Comparison of ENCODE assay signal across 17 cellular contexts in the genomic region with DNA sequence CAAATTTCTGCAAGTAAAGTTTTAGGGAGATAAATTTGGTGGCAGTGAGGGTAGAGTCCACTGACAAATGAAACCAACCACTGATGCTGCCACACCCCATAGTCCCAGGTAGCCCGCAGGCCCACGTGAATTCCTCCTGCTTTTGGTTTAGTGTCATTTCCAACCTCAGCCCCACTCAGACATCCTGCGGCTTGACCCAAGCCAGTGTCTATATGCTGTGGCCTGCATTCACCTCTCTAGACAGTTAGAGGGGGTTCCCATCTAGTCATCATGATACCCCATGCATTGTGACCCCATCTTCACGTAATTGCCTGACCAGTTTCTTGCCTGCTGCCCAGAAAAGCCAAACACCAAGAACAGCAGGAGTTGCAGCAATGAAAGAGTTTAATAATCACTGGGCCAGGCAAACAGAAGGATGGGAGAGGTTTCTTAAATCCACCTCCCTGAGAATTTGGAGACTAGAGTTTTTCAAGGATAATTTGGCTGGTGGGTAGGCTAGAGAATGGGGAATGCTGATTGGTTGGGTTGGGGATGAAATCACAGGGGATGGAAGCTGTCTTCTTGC.
DNase-seq lines count a peak whose midpoint lies in the region; ATAC-seq and TF ChIP-seq lines count a peak whose summit lies in the region.
"Had no signal": no experiment of that assay in that cellular context is flagged by ENCODE, and none has a peak within 500 bp of the region (broad histone marks: within the 10 kb centered on the region; RNA-seq: fewer than 3 reads in every experiment).

No MANE protein-coding gene starts in this region.

- no peak for TF ChIP-seq CTCF in GM12865 (IDR thresholded peaks at IDR 0.05; ENCODE audit: insufficient read depth, low read depth, low read length, missing control alignments)
- TF ChIP-seq CTCF in HEK293 (tag by site-specific recombination; IDR thresholded peaks at IDR 0.05): no peak
- no peak for TF ChIP-seq CTCF in endodermal cell (conservative IDR thresholded peaks at IDR 0.05)
- no peak for TF ChIP-seq CTCF in neural progenitor cell (IDR thresholded peaks at IDR 0.05)

- no peaks in the 10 kb centered on the region for H3K27me3 ChIP-seq in endodermal cell (ENCODE audit: control insufficient read depth, insufficient read depth, low read length, poor library complexity, severe bottlenecking)
- no peaks in the 10 kb centered on the region for H3K27me3 ChIP-seq in neural progenitor cell
- H3K27me3 ChIP-seq: BE2C had no signal

- ATAC-seq in HG03565 (IDR thresholded peaks at IDR 0.05; ENCODE audit: unreplicated experiment) (peak; percentile 68), HG03457 (IDR thresholded peaks at IDR 0.05; ENCODE audit: unreplicated experiment) (no peak)
- ATAC-seq: GM23338, HCT116 had no signal

- POLR2A ChIA-PET in HEK293 (lab: Yijun Ruan, JAX): no interaction called here

- WGBS in endodermal cell (ENCODE audit: insufficient coverage in 1 of 2, insufficient read length in 1 of 2), 2 experiments: 92 to 100% methylated on average over 2 to 4 of the region's 4 CpGs

- H3F3A ChIP-seq in neural progenitor cell (ENCODE audit: low read depth): peaks cover 22% of the 10 kb centered on the region

- H3K9ac ChIP-seq in endodermal cell (ENCODE audit: extremely low read depth, low read length, poor library complexity, severe bottlenecking): no peak overlapping the region
- no peak overlapping the region for H3K9ac ChIP-seq in neural progenitor cell

- 0 out of 2 replicates have a peak, but pooled peaks cover 3% of the 10 kb centered on the region for H3K9me3 ChIP-seq in HEK293 (ENCODE audit: control insufficient read depth, insufficient read depth, low read depth, low read length)
- peaks cover 9% of the 10 kb centered on the region for H3K9me3 ChIP-seq in endodermal cell (ENCODE audit: control insufficient read depth, low read length)
- H3K9me3 ChIP-seq in neural progenitor cell (ENCODE audit: low read depth): no peaks in the 10 kb centered on the region
- H3K9me3 ChIP-seq: BE2C had no signal

- no peak overlapping the region for H3K4me3 ChIP-seq in GM12865 (ENCODE audit: low read depth, low read length)
- H3K4me3 ChIP-seq in HEK293 (ENCODE audit: low read depth, low read length): no peak overlapping the region
- H3K4me3 ChIP-seq in endodermal cell (ENCODE audit: low read length): no peak overlapping the region
- no peak overlapping the region for H3K4me3 ChIP-seq in neural progenitor cell
- H3K4me3 ChIP-seq: GM23338 had no signal

- CTCF ChIA-PET in HEK293 (lab: Yijun Ruan, JAX): no interaction called here

- H3K9me3 Mint-ChIP-seq in endodermal cell: peaks cover 31% of the 10 kb centered on the region
- H3K9me3 Mint-ChIP-seq in neural progenitor cell: peaks cover 33% of the 10 kb centered on the region

- no peaks in the 10 kb centered on the region for H3K36me3 ChIP-seq in HEK293 (ENCODE audit: control insufficient read depth in 2 of 2, insufficient read depth in 1 of 2, low read length in 2 of 2)
- no peaks in the 10 kb centered on the region for H3K36me3 ChIP-seq in endodermal cell (ENCODE audit: control insufficient read depth, insufficient read depth, low read length)
- no peaks in the 10 kb centered on the region for H3K36me3 ChIP-seq in neural progenitor cell
- H3K36me3 ChIP-seq: BE2C had no signal

- peaks cover 4% of the 10 kb centered on the region for H3K4me1 Mint-ChIP-seq in endodermal cell
- H3K4me1 Mint-ChIP-seq in neural progenitor cell: peaks cover 3% of the 10 kb centered on the region

- no peaks in the 10 kb centered on the region for H4K20me1 ChIP-seq in neural progenitor cell (ENCODE audit: low read depth)

- no peak overlapping the region for H2AFZ ChIP-seq in neural progenitor cell (replicated peaks)
- H2AFZ ChIP-seq: GM23338 had no signal

- peak; percentile 71 for DNase-seq in GM12865 (ENCODE audit: low read depth)
- peak; percentile 12 for DNase-seq in endodermal cell
- DNase-seq in neural progenitor cell (ENCODE audit: low spot score): no peak
- no peak for DNase-seq in activated naive CD4-positive, alpha-beta T cell (lab: John Stamatoyannopoulos, UW)
- DNase-seq in NCI-H2227 treated with DMSO at 0.1 percent for 48 hours (lab: John Stamatoyannopoulos, UW): no peak
- DNase-seq: ACHN; BE2C; C1 segment of cervical spinal cord; Caco-2; CD4-positive, CD25-positive, alpha-beta regulatory T cell; Kasumi-1; KG1 had no signal

- H3K4me2 ChIP-seq in neural progenitor cell: no peak overlapping the region
- H3K4me2 ChIP-seq: GM23338 had no signal

- H3K79me2 ChIP-seq in neural progenitor cell (ENCODE audit: low read depth): no peaks in the 10 kb centered on the region

- H3K27ac ChIP-seq in HEK293 (ENCODE audit: extremely low read depth, low read depth, low read length) (no peak overlapping the region), endodermal cell (ENCODE audit: low read depth, low read length) (no peak overlapping the region), neural progenitor cell (no peak overlapping the region)

- H3K27me3 Mint-ChIP-seq in endodermal cell (ENCODE audit: insufficient read depth): peaks cover 11% of the 10 kb centered on the region
- peaks cover 2% of the 10 kb centered on the region for H3K27me3 Mint-ChIP-seq in neural progenitor cell (ENCODE audit: insufficient read depth, low read depth)
- H3K27me3 Mint-ChIP-seq: CD4-positive, CD25-positive, alpha-beta regulatory T cell had no signal

- H3K36me3 Mint-ChIP-seq in endodermal cell (ENCODE audit: low read depth) (peaks cover 25% of the 10 kb centered on the region), neural progenitor cell (peaks cover 20% of the 10 kb centered on the region)
- H3K36me3 Mint-ChIP-seq: CD4-positive, CD25-positive, alpha-beta regulatory T cell had no signal

- no peak overlapping the region for H3K27ac Mint-ChIP-seq in endodermal cell
- H3K27ac Mint-ChIP-seq in neural progenitor cell: no peak overlapping the region
- H3K27ac Mint-ChIP-seq: CD4-positive, CD25-positive, alpha-beta regulatory T cell; GM23338 had no signal

- H3K4me3 Mint-ChIP-seq in endodermal cell (no peak overlapping the region), neural progenitor cell (no peak overlapping the region)
- H3K4me3 Mint-ChIP-seq: CD4-positive, CD25-positive, alpha-beta regulatory T cell; GM23338 had no signal

- H3K4me1 ChIP-seq in HEK293 (ENCODE audit: control insufficient read depth, insufficient read depth, low read length): no peaks in the 10 kb centered on the region
- H3K4me1 ChIP-seq in endodermal cell (ENCODE audit: control insufficient read depth, insufficient read depth, low read length): no peaks in the 10 kb centered on the region
- no peaks in the 10 kb centered on the region for H3K4me1 ChIP-seq in neural progenitor cell
- H3K4me1 ChIP-seq: BE2C, Caco-2 had no signal

TF ChIP-seq in HEK293, 187 proteins besides CTCF, POLR2A, EP300 and RAD21:
- peak; percentile 94 for TF ChIP-seq SETDB1 (IDR thresholded peaks at IDR 0.05; ENCODE audit: insufficient read length, low read length)
- TF ChIP-seq TRIM28 (IDR thresholded peaks at IDR 0.05; ENCODE audit: borderline replicate concordance, low read length): peak; percentile 64; the same call in 1 of the 2 replicates
- no peak for TF ChIP-seq ZBTB26 (tag by site-specific recombination; optimal IDR thresholded peaks at IDR 0.05)
- TF ChIP-seq ZXDB (tag by site-specific recombination; IDR thresholded peaks at IDR 0.05): no peak
- no peak for TF ChIP-seq ZSCAN16 (tag by site-specific recombination; IDR thresholded peaks at IDR 0.05)
- TF ChIP-seq ZBTB7A (tag by site-specific recombination; IDR thresholded peaks at IDR 0.05; ENCODE audit: low read depth): no peak
- no peak for TF ChIP-seq ZNF37A (tag by site-specific recombination; IDR thresholded peaks at IDR 0.05)

Comparison
In these comparisons a context has a peak if more than half of its experiments do, and no peak if none do; other contexts are left out.
1. DNase-seq: peak in GM12865 (single experiment) and endodermal cell (single experiment); none in neural progenitor cell (single experiment), activated naive CD4-positive, alpha-beta T cell (0 of 4) and NCI-H2227 treated with DMSO at 0.1 percent for 48 hours (single experiment).